In the genomic region with DNA sequence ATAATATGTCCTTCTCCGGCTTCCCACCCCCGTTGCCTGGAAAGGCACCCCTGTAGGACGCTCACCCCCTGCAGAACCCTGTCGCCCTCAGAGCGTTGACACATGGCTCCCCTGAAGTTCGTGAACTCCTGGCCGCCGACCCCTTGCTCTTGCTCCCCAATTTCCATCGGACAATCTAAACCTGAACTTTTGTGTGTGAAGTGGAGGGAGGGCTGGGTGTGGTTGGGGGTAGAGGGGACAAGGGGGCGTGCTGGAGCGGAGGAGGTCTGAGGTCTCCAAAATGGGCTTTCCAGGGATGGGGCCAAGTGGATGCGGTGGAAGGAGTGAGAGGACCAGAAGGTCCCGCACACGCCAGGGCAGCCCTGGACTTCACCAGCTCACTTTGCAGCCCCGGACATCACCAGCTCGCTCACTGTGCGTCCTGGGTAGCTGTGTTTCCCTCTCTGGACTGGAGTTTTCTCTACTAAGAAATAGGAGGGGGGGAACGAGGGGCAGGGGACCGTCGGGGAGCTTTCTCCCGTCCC, we compare ENCODE assay signal across 9 cellular contexts. TPM values are rescaled to one million over a fixed set of nuclear protein-coding genes. Genes with fewer than 3 reads are reported as not detected.
DNase-seq lines count a peak whose midpoint lies in the region; ATAC-seq and TF ChIP-seq lines count a peak whose summit lies in the region.
"Had no signal": no experiment of that assay in that cellular context is flagged by ENCODE, and none has a peak within 500 bp of the region (broad histone marks: within the 10 kb centered on the region; RNA-seq: fewer than 3 reads in every experiment).

No MANE protein-coding gene starts in this region.

- TF ChIP-seq CTCF in mammary epithelial cell (conservative IDR thresholded peaks at IDR 0.05 in 1 of 2, IDR thresholded peaks at IDR 0.05 in 1 of 2; ENCODE audit: extremely low read depth in 1 of 2, insufficient read depth in 1 of 2, low read depth in 1 of 2, low read length in 2 of 2), result no peak
- no peak for TF ChIP-seq CTCF in lung (IDR thresholded peaks at IDR 0.05; ENCODE audit: control extremely low read depth, extremely low read depth)
- TF ChIP-seq CTCF in tibial nerve (IDR thresholded peaks at IDR 0.05), result no peak
- no peak for TF ChIP-seq CTCF in foreskin keratinocyte (conservative IDR thresholded peaks at IDR 0.05)

- no peak overlapping the region for H3K27ac ChIP-seq in mammary epithelial cell (ENCODE audit: insufficient read depth, low read depth, low read length)
- H3K27ac ChIP-seq in lung (ENCODE audit: low read depth in 1 of 2, low read length in 1 of 2), result no peak overlapping the region
- H3K27ac ChIP-seq in tibial nerve, result peak overlapping the region in 1 of 4 donors; percentile 46
- H3K27ac ChIP-seq in foreskin keratinocyte, result no peak overlapping the region
- H3K27ac ChIP-seq: C4-2B had no signal

- H3K9me3 ChIP-seq in mammary epithelial cell (replicated peaks; ENCODE audit: insufficient read depth, low read length) (no peaks in the 10 kb centered on the region), lung (ENCODE audit: control insufficient read depth in 2 of 2, insufficient read depth in 1 of 2, low read length in 1 of 2) (no peaks in the 10 kb centered on the region), tibial nerve (no peaks in the 10 kb centered on the region)

- no peak for TF ChIP-seq EP300 in tibial nerve (IDR thresholded peaks at IDR 0.05)

- peak overlapping the region; percentile 84 for H3K4me3 Mint-ChIP-seq in activated T-cell treated with anti-CD3 and anti-CD28 coated beads, Interleukin-2, amount 50 U/mL, for 4 hours

- H3K4me1 Mint-ChIP-seq in activated T-cell treated with anti-CD3 and anti-CD28 coated beads, Interleukin-2, amount 50 U/mL, for 4 hours (ENCODE audit: low read depth), result peaks cover 8% of the 10 kb centered on the region

- intact Hi-C loops in mammary epithelial cell (cut with micrococcal nuclease), result no loop called here

- peaks cover 20% of the 10 kb centered on the region for H3K4me1 ChIP-seq in mammary epithelial cell (ENCODE audit: insufficient read depth, low read length)
- H3K4me1 ChIP-seq in lung (ENCODE audit: control insufficient read depth in 2 of 2, insufficient read depth in 2 of 2, low read length in 2 of 2), result peaks cover 0 to 19% of the 10 kb centered on the region in 2 donors
- peaks cover 0 to 59% (median 19%) of the 10 kb centered on the region in 4 donors for H3K4me1 ChIP-seq in tibial nerve
- peaks cover 7% of the 10 kb centered on the region for H3K4me1 ChIP-seq in foreskin keratinocyte

- no peak for ATAC-seq in activated T-cell treated with anti-CD3 and anti-CD28 coated beads, Interleukin-2, amount 50 U/mL, for 4 hours
- no peak for ATAC-seq in lung (ENCODE audit: insufficient read depth, low FRiP score)
- no peak for ATAC-seq in GM21723 (IDR thresholded peaks at IDR 0.05; ENCODE audit: unreplicated experiment)
- ATAC-seq in foreskin keratinocyte, result no peak
- ATAC-seq in HG03025 (IDR thresholded peaks at IDR 0.05; ENCODE audit: low FRiP score, unreplicated experiment), result no peak

- TF ChIP-seq POLR2A in tibial nerve (IDR thresholded peaks at IDR 0.05), result no peak

- WGBS in mammary epithelial cell (ENCODE audit: low coverage, missing lambda C conversion rate), result 27% methylated on average over 5 of the region's 21 CpGs
- 12 to 20% methylated on average over 20 to 21 of the region's 21 CpGs for WGBS in lung, 2 donors
- 3 to 9% methylated on average over 21 of the region's 21 CpGs for WGBS in tibial nerve, 2 donors

- dilution Hi-C loops in mammary epithelial cell (cut with HindIII; ENCODE audit: low sequenced_read_pairs), result no loop called here

- in situ Hi-C loops in mammary epithelial cell (cut with MboI; ENCODE audit: low sequenced_read_pairs in 2 of 2), result no loop called here

- no TSS peak for BruUV-seq in mammary epithelial cell (replicated peaks; lab: Mats Ljungman, UMichigan)

- H3K79me2 ChIP-seq in mammary epithelial cell (ENCODE audit: insufficient read depth, low read length), result no peaks in the 10 kb centered on the region

- H3K36me3 Mint-ChIP-seq in activated T-cell treated with anti-CD3 and anti-CD28 coated beads, Interleukin-2, amount 50 U/mL, for 4 hours (ENCODE audit: insufficient read depth), result no peaks in the 10 kb centered on the region

- peak overlapping the region; percentile 15 to 54 (median 42) for H3K4me3 ChIP-seq in mammary epithelial cell (replicated peaks in 1 of 3; ENCODE audit: insufficient read depth in 1 of 3, low read depth in 2 of 3, low read length in 3 of 3)
- peak overlapping the region; percentile 46 for H3K4me3 ChIP-seq in lung
- H3K4me3 ChIP-seq in tibial nerve, result peak overlapping the region; percentile 22 to 61 (median 54)

- no peak overlapping the region for H3K9ac ChIP-seq in mammary epithelial cell (ENCODE audit: insufficient read depth, low read length)

- peak overlapping the region; percentile 98 for H3K4me2 ChIP-seq in mammary epithelial cell (ENCODE audit: insufficient read depth, low read depth, low read length)

- no peak for DNase-seq in activated T-cell treated with anti-CD3 and anti-CD28 coated beads, Interleukin-2, amount 50 U/mL, for 4 hours
- no peak for DNase-seq in activated T-cell treated with anti-CD3 and anti-CD28 coated beads, Interleukin-2, amount 50 U/mL, for 1 hour
- DNase-seq in mammary epithelial cell, result no peak
- no peak for DNase-seq in lung (ENCODE audit: low spot score)
- DNase-seq in tibial nerve (ENCODE audit: low spot score in 2 of 2), result no peak
- DNase-seq in foreskin keratinocyte, result no peak

- H3K27me3 Mint-ChIP-seq in activated T-cell treated with anti-CD3 and anti-CD28 coated beads, Interleukin-2, amount 50 U/mL, for 4 hours (ENCODE audit: low read depth), result peaks cover 12% of the 10 kb centered on the region

- H4K20me1 ChIP-seq in mammary epithelial cell (ENCODE audit: insufficient read depth, low read length), result no peaks in the 10 kb centered on the region

- H3K27me3 ChIP-seq in mammary epithelial cell (ENCODE audit: insufficient read depth, low read length) (peaks cover 5% of the 10 kb centered on the region), lung (ENCODE audit: control insufficient read depth, insufficient read depth) (no peaks in the 10 kb centered on the region), tibial nerve (peaks cover 0 to 23% of the 10 kb centered on the region in 2 donors), foreskin keratinocyte (no peaks in the 10 kb centered on the region)

- peak overlapping the region; percentile 78 for H2AFZ ChIP-seq in mammary epithelial cell (ENCODE audit: low read depth, low read length)

- CTCF ChIA-PET in mammary epithelial cell (lab: Charles Lee; ENCODE audit: low non-redundant PET), result interaction anchor here (0.6 kb wide), 1 partner anchor 57 kb away, joined by 3 read pairs; no protein-coding TSS in a partner anchor

- H3K36me3 ChIP-seq in mammary epithelial cell (ENCODE audit: insufficient read depth, low read length) (no peaks in the 10 kb centered on the region), lung (ENCODE audit: control insufficient read depth in 2 of 2, insufficient read depth in 2 of 2, low read length in 2 of 2) (no peaks in the 10 kb centered on the region), tibial nerve (no peaks in the 10 kb centered on the region)

- no peaks in the 10 kb centered on the region for H3K9me3 Mint-ChIP-seq in activated T-cell treated with anti-CD3 and anti-CD28 coated beads, Interleukin-2, amount 50 U/mL, for 4 hours

RNA-seq across cellular contexts. Expression of gene CREB3L1, which starts 18.6 kb away (rescaled TPM):
- under 1 TPM; 0.20 to 0.27 (median 0.26) TPM for total RNA-seq in activated T-cell treated with anti-CD3 and anti-CD28 coated beads, Interleukin-2, amount 50 U/mL, for 4 hours
- under 1 TPM in 1 of 2 donors, not detected in 1; 0.17 TPM for total RNA-seq in mammary epithelial cell
- polyA plus RNA-seq in mammary epithelial cell, result not detected
- not detected for polyA minus RNA-seq in mammary epithelial cell
- total RNA-seq in lung, result 10 to 100 TPM; 16.8 to 52.3 TPM
- polyA plus RNA-seq in lung, result 10 to 100 TPM; 21.3 to 54.0 TPM
- 1 to 10 TPM; 2.0 to 6.9 (median 3.4) TPM for total RNA-seq in tibial nerve
- total RNA-seq in foreskin keratinocyte, result 0.35 and 0.88 TPM in 2 replicates
- polyA plus RNA-seq in foreskin keratinocyte, result 0.61 and 1.1 TPM in 2 replicates

RNA-seq across cellular contexts. Expression of gene DGKZ, which starts 51.2 kb away (rescaled TPM):
- total RNA-seq in activated T-cell treated with anti-CD3 and anti-CD28 coated beads, Interleukin-2, amount 50 U/mL, for 4 hours, result 100 to 1,000 TPM; 112 to 122 (median 118) TPM
- total RNA-seq in mammary epithelial cell (10 to 100 TPM; 80.7 to 83.6 TPM), lung (10 to 100 TPM; 33.3 to 63.2 TPM), tibial nerve (100 to 1,000 TPM in 1 of 4 donors, 10 to 100 TPM in 3; 41.2 to 105 (median 49.6) TPM), foreskin keratinocyte (70.1 and 71.6 TPM in 2 replicates)
- polyA plus RNA-seq in mammary epithelial cell (71.3 TPM), lung (10 to 100 TPM; 42.2 to 46.0 TPM), foreskin keratinocyte (57.9 and 59.1 TPM in 2 replicates)
- polyA minus RNA-seq in mammary epithelial cell, result 90.3 TPM
